In the genomic region with DNA sequence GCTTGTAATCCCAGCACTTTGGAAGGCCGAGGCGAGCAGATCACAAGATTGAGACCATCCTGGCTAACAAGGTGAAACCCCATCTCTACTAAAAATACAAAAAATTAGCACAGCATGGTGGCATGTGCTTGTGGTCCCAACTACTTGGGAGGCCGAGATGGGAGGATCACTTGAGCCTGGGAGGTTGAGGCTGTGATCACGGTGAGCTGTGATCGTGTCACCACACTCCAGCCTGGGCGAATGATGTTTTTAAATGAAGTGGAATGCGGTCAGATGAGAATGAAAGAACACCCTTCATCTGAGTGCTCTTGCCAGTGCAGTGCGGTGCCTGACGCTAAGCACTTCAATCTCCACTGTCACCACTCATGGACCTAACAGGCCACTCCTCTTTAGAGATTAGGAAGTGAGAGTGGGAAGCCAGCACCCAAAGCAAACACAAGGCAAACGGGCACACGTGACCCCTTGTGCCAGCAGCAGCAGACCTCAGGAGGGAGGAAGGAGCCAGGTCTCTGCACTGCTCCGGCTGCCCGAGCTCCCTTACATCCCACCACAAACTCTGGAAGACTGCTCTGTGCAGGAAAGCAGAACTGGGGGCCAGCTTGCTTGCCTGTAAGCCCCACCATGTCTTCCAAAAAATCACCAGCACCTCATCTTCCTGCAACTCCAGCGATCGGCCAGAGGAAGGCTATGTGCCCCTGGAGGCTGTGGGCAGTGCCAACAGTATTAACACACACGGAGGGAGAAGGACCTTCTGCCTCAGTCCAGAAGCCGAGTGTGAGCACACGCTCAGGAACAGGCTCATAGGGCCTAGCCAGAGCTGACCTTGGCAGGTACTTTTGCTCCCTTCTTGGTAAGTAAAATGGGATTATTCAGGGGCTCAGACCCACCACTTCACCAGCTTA, we compare ENCODE assay signal across 8 cellular contexts. TPM values are rescaled to one million over a fixed set of nuclear protein-coding genes. Genes with fewer than 3 reads are reported as not detected.
DNase-seq lines count a peak whose midpoint lies in the region; ATAC-seq and TF ChIP-seq lines count a peak whose summit lies in the region.

No MANE protein-coding gene starts in this region.

- DNase-seq in NCI-H2107 treated with DMSO at 0.1 percent for 48 hours (lab: John Stamatoyannopoulos, UW; ENCODE audit: unreplicated experiment) (peak; percentile 36), NCI-H2107 (lab: John Stamatoyannopoulos, UW) (no peak), WERI-Rb-1 (peak; percentile 26), lower leg skin (ENCODE audit: low spot score in 2 of 2) (peak; percentile 60 to 91), transverse colon (peak; percentile 71), NCI-H146 treated with DMSO at 0.1 percent for 48 hours (lab: John Stamatoyannopoulos, UW; ENCODE audit: unreplicated experiment) (no peak)

- 39 to 53% methylated on average over 18 of the region's 18 CpGs for WGBS in lower leg skin, 2 donors
- 57 to 58% methylated on average over 11 to 18 of the region's 18 CpGs for WGBS in transverse colon (ENCODE audit: low coverage in 1 of 2), 2 donors

- peaks cover 0 to 24% (median 13%) of the 10 kb centered on the region in 4 donors for H3K4me1 ChIP-seq in transverse colon

- H3K27me3 ChIP-seq in WERI-Rb-1 (ENCODE audit: insufficient read depth, low read depth, severe bottlenecking) (no peaks in the 10 kb centered on the region), transverse colon (no peaks in the 10 kb centered on the region)

- no peak overlapping the region for H3K4me3 ChIP-seq in WERI-Rb-1 (ENCODE audit: low read depth, low read length)
- H3K4me3 ChIP-seq in lower leg skin (ENCODE audit: low read depth, poor library complexity, severe bottlenecking) = no peak overlapping the region
- H3K4me3 ChIP-seq in transverse colon = peak overlapping the region in 1 of 4 donors; percentile 20

- TF ChIP-seq EP300 in transverse colon (IDR thresholded peaks at IDR 0.05; ENCODE audit: low read depth) = no peak

- in situ Hi-C loops in transverse colon (cut with MboI; ENCODE audit: low pct_ligation_motif_present in 1 of 4, low pct_unique_long_range_greater_than_20kb in 1 of 4, low sequenced_read_pairs in 3 of 4) = no loop called here

- H3K9me3 ChIP-seq in WERI-Rb-1 (ENCODE audit: severe bottlenecking) = no peaks in the 10 kb centered on the region
- H3K9me3 ChIP-seq in transverse colon = no peaks in the 10 kb centered on the region

- ATAC-seq in GM18502 (IDR thresholded peaks at IDR 0.05; ENCODE audit: poor library complexity, unreplicated experiment) (no peak), GM18907 (IDR thresholded peaks at IDR 0.05; ENCODE audit: unreplicated experiment) (no peak)

- TF ChIP-seq CTCF in WERI-Rb-1 (IDR thresholded peaks at IDR 0.05; ENCODE audit: low read depth, low read length) = no peak
- TF ChIP-seq CTCF in lower leg skin (IDR thresholded peaks at IDR 0.05) = no peak
- peak in 1 of 5 experiments; percentile 16 for TF ChIP-seq CTCF in transverse colon (IDR thresholded peaks at IDR 0.05)

- H3K36me3 ChIP-seq in WERI-Rb-1 (no peaks in the 10 kb centered on the region), transverse colon (no peaks in the 10 kb centered on the region)

- TF ChIP-seq POLR2A in lower leg skin (IDR thresholded peaks at IDR 0.05) (no peak), transverse colon (IDR thresholded peaks at IDR 0.05) (peak; percentile 31)

- intact Hi-C loops in lower leg skin (cut with DNase I; ENCODE audit: low total_unique reads) (no loop called here), transverse colon (cut with DNase I; ENCODE audit: low total_unique reads) (no loop called here)

- no peak overlapping the region for H3K27ac ChIP-seq in WERI-Rb-1
- peak overlapping the region; percentile 37 to 77 (median 68) for H3K27ac ChIP-seq in transverse colon

RNA-seq across cellular contexts. Expression of a gene that starts 9.7 kb away (rescaled TPM):
- total RNA-seq in lower leg skin (100 to 1,000 TPM; 478 to 742 (median 566) TPM), transverse colon (10 to 100 TPM in 3 of 4 donors, 1 to 10 TPM in 1; 7.9 to 24.4 (median 15.7) TPM)

RNA-seq across cellular contexts. Expression of a gene that starts 42.8 kb away (rescaled TPM):
- 10 to 100 TPM; 18.3 to 31.0 (median 27.4) TPM for total RNA-seq in lower leg skin
- total RNA-seq in transverse colon = 10 to 100 TPM; 10.7 to 41.0 (median 26.6) TPM

RNA-seq across cellular contexts. Expression of a gene that starts 42.9 kb away (rescaled TPM):
- total RNA-seq in lower leg skin (1 to 10 TPM; 3.2 to 8.2 (median 5.3) TPM), transverse colon (10 to 100 TPM in 3 of 4 donors, 1 to 10 TPM in 1; 7.1 to 39.8 (median 17.9) TPM)

Comparison
In these comparisons a context has a peak if more than half of its experiments do, and no peak if none do; other contexts are left out.
1. DNase-seq: peak in NCI-H2107 treated with DMSO at 0.1 percent for 48 hours (single experiment), WERI-Rb-1 (single experiment), lower leg skin (2 of 2) and transverse colon (single experiment); none in NCI-H2107 (single experiment) and NCI-H146 treated with DMSO at 0.1 percent for 48 hours (single experiment).
2. RNA of a gene that starts 9.7 kb away (total RNA-seq): 478 to 742 TPM in lower leg skin; 7.9 to 24.4 TPM in transverse colon; every median in the first group is over 10 times any median in the second.